In the genomic region with DNA sequence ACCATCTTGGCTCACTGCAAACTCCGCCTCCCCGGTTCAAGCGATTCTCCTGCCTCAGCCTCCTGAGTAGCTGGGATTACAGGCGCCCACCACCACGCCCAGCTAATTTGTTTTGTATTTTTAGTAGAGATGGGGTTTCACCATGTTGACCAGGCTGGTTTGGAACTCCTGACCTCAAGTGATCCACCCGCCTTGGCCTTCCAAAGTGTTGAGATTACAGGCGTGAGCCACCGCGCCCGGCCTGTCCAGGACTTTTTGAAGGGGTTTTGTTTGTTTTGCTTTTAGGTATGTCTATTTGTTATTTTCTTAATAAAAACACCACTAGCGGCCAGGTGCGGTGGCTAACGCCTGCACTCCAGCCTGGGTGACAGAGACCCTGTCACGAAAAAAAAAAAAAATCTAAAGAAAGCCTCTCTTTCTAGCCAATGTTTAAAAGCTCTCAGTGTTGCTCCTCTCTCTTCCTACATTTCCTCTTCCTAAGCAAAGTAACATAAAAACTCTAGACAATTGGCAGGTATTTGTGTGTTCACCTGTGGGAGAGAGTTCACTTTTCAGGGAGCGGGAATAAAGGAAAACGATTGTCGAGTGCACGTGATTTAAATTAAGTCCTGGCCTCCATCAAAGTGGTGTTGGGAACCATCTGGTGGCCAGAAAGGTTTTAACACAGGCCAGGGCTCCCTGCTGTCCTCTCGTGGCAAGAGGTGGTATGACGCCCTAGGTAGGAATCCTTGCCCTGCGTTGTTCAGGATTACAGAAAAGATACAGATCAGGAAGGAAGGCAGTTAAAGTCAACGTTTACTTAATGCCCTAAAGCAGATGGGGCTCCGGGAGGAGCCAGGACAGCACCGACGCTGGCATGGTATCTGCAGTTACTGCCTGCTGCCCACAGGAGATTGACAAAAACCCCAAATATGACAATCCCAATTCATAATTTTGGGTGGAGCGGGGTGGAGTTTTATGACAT, we compare ENCODE assay signal across 1 cellular context.
TF ChIP-seq lines count a peak whose summit lies in the region.

No MANE protein-coding gene starts in this region.

TF ChIP-seq in K562, 482 proteins besides CTCF, POLR2A, EP300 and RAD21 (continued from another document and continues in another):
- TF ChIP-seq, protein P1, sequence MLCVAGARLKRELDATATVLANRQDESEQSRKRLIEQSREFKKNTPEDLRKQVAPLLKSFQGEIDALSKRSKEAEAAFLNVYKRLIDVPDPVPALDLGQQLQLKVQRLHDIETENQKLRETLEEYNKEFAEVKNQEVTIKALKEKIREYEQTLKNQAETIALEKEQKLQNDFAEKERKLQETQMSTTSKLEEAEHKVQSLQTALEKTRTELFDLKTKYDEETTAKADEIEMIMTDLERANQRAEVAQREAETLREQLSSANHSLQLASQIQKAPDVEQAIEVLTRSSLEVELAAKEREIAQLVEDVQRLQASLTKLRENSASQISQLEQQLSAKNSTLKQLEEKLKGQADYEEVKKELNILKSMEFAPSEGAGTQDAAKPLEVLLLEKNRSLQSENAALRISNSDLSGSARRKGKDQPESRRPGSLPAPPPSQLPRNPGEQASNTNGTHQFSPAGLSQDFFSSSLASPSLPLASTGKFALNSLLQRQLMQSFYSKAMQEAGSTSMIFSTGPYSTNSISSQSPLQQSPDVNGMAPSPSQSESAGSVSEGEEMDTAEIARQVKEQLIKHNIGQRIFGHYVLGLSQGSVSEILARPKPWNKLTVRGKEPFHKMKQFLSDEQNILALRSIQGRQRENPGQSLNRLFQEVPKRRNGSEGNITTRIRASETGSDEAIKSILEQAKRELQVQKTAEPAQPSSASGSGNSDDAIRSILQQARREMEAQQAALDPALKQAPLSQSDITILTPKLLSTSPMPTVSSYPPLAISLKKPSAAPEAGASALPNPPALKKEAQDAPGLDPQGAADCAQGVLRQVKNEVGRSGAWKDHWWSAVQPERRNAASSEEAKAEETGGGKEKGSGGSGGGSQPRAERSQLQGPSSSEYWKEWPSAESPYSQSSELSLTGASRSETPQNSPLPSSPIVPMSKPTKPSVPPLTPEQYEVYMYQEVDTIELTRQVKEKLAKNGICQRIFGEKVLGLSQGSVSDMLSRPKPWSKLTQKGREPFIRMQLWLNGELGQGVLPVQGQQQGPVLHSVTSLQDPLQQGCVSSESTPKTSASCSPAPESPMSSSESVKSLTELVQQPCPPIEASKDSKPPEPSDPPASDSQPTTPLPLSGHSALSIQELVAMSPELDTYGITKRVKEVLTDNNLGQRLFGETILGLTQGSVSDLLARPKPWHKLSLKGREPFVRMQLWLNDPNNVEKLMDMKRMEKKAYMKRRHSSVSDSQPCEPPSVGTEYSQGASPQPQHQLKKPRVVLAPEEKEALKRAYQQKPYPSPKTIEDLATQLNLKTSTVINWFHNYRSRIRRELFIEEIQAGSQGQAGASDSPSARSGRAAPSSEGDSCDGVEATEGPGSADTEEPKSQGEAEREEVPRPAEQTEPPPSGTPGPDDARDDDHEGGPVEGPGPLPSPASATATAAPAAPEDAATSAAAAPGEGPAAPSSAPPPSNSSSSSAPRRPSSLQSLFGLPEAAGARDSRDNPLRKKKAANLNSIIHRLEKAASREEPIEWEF (CRISPR knock-in tag; IDR thresholded peaks at IDR 0.05): no peak
- TF ChIP-seq, protein P2, sequence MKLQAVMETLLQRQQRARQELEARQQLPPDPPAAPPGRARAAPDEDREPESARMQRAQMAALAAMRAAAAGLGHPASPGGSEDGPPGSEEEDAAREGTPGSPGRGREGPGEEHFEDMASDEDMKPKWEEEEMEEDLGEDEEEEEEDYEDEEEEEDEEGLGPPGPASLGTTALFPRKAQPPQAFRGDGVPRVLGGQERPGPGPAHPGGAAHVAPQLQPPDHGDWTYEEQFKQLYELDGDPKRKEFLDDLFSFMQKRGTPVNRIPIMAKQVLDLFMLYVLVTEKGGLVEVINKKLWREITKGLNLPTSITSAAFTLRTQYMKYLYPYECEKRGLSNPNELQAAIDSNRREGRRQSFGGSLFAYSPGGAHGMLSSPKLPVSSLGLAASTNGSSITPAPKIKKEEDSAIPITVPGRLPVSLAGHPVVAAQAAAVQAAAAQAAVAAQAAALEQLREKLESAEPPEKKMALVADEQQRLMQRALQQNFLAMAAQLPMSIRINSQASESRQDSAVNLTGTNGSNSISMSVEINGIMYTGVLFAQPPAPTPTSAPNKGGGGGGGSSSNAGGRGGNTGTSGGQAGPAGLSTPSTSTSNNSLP (IDR thresholded peaks at IDR 0.05; ENCODE audit: borderline replicate concordance, low read depth, low read length): 0 out of 2 replicates have a peak, but pooled peaks have one; percentile 56
- TF ChIP-seq CCNT2 (IDR thresholded peaks at IDR 0.05; ENCODE audit: borderline replicate concordance, extremely low read depth, insufficient read length, low read depth, low read length) (no peak), POLR2G (IDR thresholded peaks at IDR 0.05; ENCODE audit: low read depth, low read length) (no peak), SAFB2 (IDR thresholded peaks at IDR 0.05; ENCODE audit: borderline replicate concordance, low read depth, low read length, severe bottlenecking) (no peak), ZKSCAN3 (CRISPR knock-in tag; IDR thresholded peaks at IDR 0.05) (no peak), BRF1 (IDR thresholded peaks at IDR 0.05; ENCODE audit: borderline replicate concordance, extremely low read depth, insufficient read length) (no peak), ELK1 (CRISPR knock-in tag; IDR thresholded peaks at IDR 0.05) (no peak), ZNF445 (CRISPR knock-in tag; IDR thresholded peaks at IDR 0.05; ENCODE audit: low read depth) (no peak), SRSF9 (IDR thresholded peaks at IDR 0.05; ENCODE audit: borderline replicate concordance, low read depth, low read length) (no peak), TBP (optimal IDR thresholded peaks at IDR 0.05; ENCODE audit: low read depth, low read length) (no peak), HMBOX1 (IDR thresholded peaks at IDR 0.05) (no peak), TOE1 (IDR thresholded peaks at IDR 0.05; ENCODE audit: borderline replicate concordance) (peak; percentile 88), TOE1 (CRISPR knock-in tag; IDR thresholded peaks at IDR 0.05; ENCODE audit: borderline replicate concordance, low read depth) (no peak), ZNF23 (CRISPR knock-in tag; IDR thresholded peaks at IDR 0.05) (no peak), ZC3H11A (IDR thresholded peaks at IDR 0.05; ENCODE audit: low read depth, low read length) (0 out of 2 replicates have a peak, but pooled peaks have one; percentile 56), KLF1 (tag; IDR thresholded peaks at IDR 0.05) (0 out of 2 replicates have a peak, but pooled peaks have one; percentile 36), FOXJ2 (tag; IDR thresholded peaks at IDR 0.05) (no peak), ZNF121 (CRISPR knock-in tag; conservative IDR thresholded peaks at IDR 0.05) (no peak), GABPB1 (CRISPR knock-in tag; IDR thresholded peaks at IDR 0.05) (peak; percentile 69), PHB (CRISPR knock-in tag; IDR thresholded peaks at IDR 0.05) (no peak), ZFP36 (IDR thresholded peaks at IDR 0.05; ENCODE audit: low read depth, low read length, partially characterized antibody) (no peak), ELK3 (CRISPR knock-in tag; IDR thresholded peaks at IDR 0.05) (no peak), SAP30 (IDR thresholded peaks at IDR 0.05; ENCODE audit: borderline replicate concordance, insufficient read depth, low read depth, low read length, poor library complexity, severe bottlenecking) (no peak), DPF2 (IDR thresholded peaks at IDR 0.05) (no peak), THAP12 (CRISPR knock-in tag; IDR thresholded peaks at IDR 0.05) (no peak; the same call in 1 of the 2 replicates), PPARD (CRISPR knock-in tag; IDR thresholded peaks at IDR 0.05) (no peak), ZNF79 (CRISPR knock-in tag; IDR thresholded peaks at IDR 0.05; ENCODE audit: low read depth) (no peak), ARNT (IDR thresholded peaks at IDR 0.05) (peak; percentile 34 to 69; a peak in 2 of 4 replicates), CHD2 (IDR thresholded peaks at IDR 0.05; ENCODE audit: low read depth, low read length) (no peak), FOSL1 (tag; conservative IDR thresholded peaks at IDR 0.05) (no peak), CCAR2 (IDR thresholded peaks at IDR 0.05; ENCODE audit: low read depth, low read length) (no peak), SPI1 (IDR thresholded peaks at IDR 0.05; ENCODE audit: borderline replicate concordance, low read depth, low read length) (no peak), ZNF347 (CRISPR knock-in tag; IDR thresholded peaks at IDR 0.05; ENCODE audit: low read depth) (no peak), ZBED1 (IDR thresholded peaks at IDR 0.05) (no peak), ETV5 (CRISPR knock-in tag; IDR thresholded peaks at IDR 0.05; ENCODE audit: low read depth) (peak; percentile 54; the same call in 1 of the 2 replicates), PURB (CRISPR knock-in tag; IDR thresholded peaks at IDR 0.05; ENCODE audit: low read depth) (no peak), PHF21A (IDR thresholded peaks at IDR 0.05; ENCODE audit: borderline replicate concordance, low read depth) (0 out of 2 replicates have a peak, but pooled peaks have one; percentile 31), ZNF239 (CRISPR knock-in tag; IDR thresholded peaks at IDR 0.05) (no peak), ZNF212 (CRISPR knock-in tag; IDR thresholded peaks at IDR 0.05) (no peak), HMGN3 (IDR thresholded peaks at IDR 0.05; ENCODE audit: borderline replicate concordance, extremely low read depth, insufficient read length, low read depth, low read length) (no peak), HDAC6 (IDR thresholded peaks at IDR 0.05; ENCODE audit: low read depth, low read length) (no peak), ELF1 (tag; IDR thresholded peaks at IDR 0.05) (no peak), U2AF1 (optimal IDR thresholded peaks at IDR 0.05; ENCODE audit: low read depth, low read length) (no peak), SIRT6 (IDR thresholded peaks at IDR 0.05; ENCODE audit: low read depth, low read length) (no peak), HDAC2 (IDR thresholded peaks at IDR 0.05) (peak; percentile 24; the same call in 1 of the 2 replicates), SMARCB1 (IDR thresholded peaks at IDR 0.05; ENCODE audit: insufficient read length, low read depth) (no peak), ZBTB17 (CRISPR knock-in tag; IDR thresholded peaks at IDR 0.05) (no peak)
- TF ChIP-seq, protein P3, sequence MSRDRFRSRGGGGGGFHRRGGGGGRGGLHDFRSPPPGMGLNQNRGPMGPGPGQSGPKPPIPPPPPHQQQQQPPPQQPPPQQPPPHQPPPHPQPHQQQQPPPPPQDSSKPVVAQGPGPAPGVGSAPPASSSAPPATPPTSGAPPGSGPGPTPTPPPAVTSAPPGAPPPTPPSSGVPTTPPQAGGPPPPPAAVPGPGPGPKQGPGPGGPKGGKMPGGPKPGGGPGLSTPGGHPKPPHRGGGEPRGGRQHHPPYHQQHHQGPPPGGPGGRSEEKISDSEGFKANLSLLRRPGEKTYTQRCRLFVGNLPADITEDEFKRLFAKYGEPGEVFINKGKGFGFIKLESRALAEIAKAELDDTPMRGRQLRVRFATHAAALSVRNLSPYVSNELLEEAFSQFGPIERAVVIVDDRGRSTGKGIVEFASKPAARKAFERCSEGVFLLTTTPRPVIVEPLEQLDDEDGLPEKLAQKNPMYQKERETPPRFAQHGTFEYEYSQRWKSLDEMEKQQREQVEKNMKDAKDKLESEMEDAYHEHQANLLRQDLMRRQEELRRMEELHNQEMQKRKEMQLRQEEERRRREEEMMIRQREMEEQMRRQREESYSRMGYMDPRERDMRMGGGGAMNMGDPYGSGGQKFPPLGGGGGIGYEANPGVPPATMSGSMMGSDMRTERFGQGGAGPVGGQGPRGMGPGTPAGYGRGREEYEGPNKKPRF (IDR thresholded peaks at IDR 0.05; ENCODE audit: low read depth, low read length): no peak
- TF ChIP-seq, protein P4, sequence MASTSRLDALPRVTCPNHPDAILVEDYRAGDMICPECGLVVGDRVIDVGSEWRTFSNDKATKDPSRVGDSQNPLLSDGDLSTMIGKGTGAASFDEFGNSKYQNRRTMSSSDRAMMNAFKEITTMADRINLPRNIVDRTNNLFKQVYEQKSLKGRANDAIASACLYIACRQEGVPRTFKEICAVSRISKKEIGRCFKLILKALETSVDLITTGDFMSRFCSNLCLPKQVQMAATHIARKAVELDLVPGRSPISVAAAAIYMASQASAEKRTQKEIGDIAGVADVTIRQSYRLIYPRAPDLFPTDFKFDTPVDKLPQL (IDR thresholded peaks at IDR 0.05; ENCODE audit: extremely low read depth, insufficient read length): no peak
